ENCODE assay signal across 13 cellular contexts in genomic region chr1:13950637-13951036, GRCh38.
DNase-seq lines count a peak whose midpoint lies in the region; ATAC-seq and TF ChIP-seq lines count a peak whose summit lies in the region.
"Had no signal": no experiment of that assay in that cellular context is flagged by ENCODE, and none has a peak within 500 bp of the region (broad histone marks: within the 10 kb centered on the region; RNA-seq: fewer than 3 reads in every experiment).

No MANE protein-coding gene starts in this region.

- H3K4me2 ChIP-seq in Loucy (ENCODE audit: low read depth, low read length, poor library complexity, severe bottlenecking): no peak overlapping the region

- H2AFZ ChIP-seq in Loucy (ENCODE audit: low read length): no peak overlapping the region

- no peak overlapping the region for H3K9ac ChIP-seq in Loucy (ENCODE audit: low read depth, low read length, poor library complexity, severe bottlenecking)

- H3K4me3 ChIP-seq in cardiac muscle cell: no peak overlapping the region
- no peak overlapping the region for H3K4me3 ChIP-seq in Loucy (ENCODE audit: low read length, poor library complexity, severe bottlenecking)
- no peak overlapping the region for H3K4me3 ChIP-seq in esophagus squamous epithelium
- no peak overlapping the region for H3K4me3 ChIP-seq in retinal pigment epithelial cell (ENCODE audit: low read length)
- H3K4me3 ChIP-seq: lung, Peyer's patch had no signal

- intact Hi-C loops in left ventricle myocardium superior (cut with micrococcal nuclease): no loop called here
- intact Hi-C loops in esophagus squamous epithelium (cut with DNase I): no loop called here

- ATAC-seq in left ventricle myocardium superior: no peak
- ATAC-seq in HG03280 (IDR thresholded peaks at IDR 0.05; ENCODE audit: unreplicated experiment): no peak

- no peaks in the 10 kb centered on the region for H3K27me3 ChIP-seq in cardiac muscle cell
- no peaks in the 10 kb centered on the region for H3K27me3 ChIP-seq in Loucy (ENCODE audit: insufficient read depth, low read length, poor library complexity, severe bottlenecking)
- H3K27me3 ChIP-seq in esophagus squamous epithelium: peaks cover 0 to under 1% (median 0%) of the 10 kb centered on the region in 4 donors
- H3K27me3 ChIP-seq: Peyer's patch had no signal

- no peak for TF ChIP-seq POLR2A in esophagus squamous epithelium (IDR thresholded peaks at IDR 0.05)

- peak in 1 of 2 donors; percentile 6 for DNase-seq in cardiac muscle cell (ENCODE audit: low read depth in 1 of 2, low spot score in 1 of 2)
- DNase-seq in left ventricle myocardium superior: no peak
- DNase-seq in esophagus squamous epithelium (lab: John Stamatoyannopoulos, UW): no peak
- no peak for DNase-seq in retinal pigment epithelial cell (ENCODE audit: low read depth)
- DNase-seq in T-helper 2 cell: no peak
- no peak for DNase-seq in NCI-H2029 treated with DMSO at 0.1 percent for 48 hours (lab: John Stamatoyannopoulos, UW)
- DNase-seq: amniotic stem cell; NCI-H2029; Peyer's patch; stimulated activated naive B cell treated with anti-CD40 and anti-IgM and Interleukin-4, amounts not matched to agents 10 μg/mL and 1 μg/mL and 100 μg/mL, for 72 hours had no signal

- peak; percentile 32 for TF ChIP-seq CTCF in cardiac muscle cell (IDR thresholded peaks at IDR 0.05; ENCODE audit: low read depth, low read length)
- peak; percentile 54 for TF ChIP-seq CTCF in Loucy (conservative IDR thresholded peaks at IDR 0.05; ENCODE audit: low read length)
- TF ChIP-seq CTCF in esophagus squamous epithelium (IDR thresholded peaks at IDR 0.05): peak in 1 of 6 experiments; percentile 23
- TF ChIP-seq CTCF in retinal pigment epithelial cell (conservative IDR thresholded peaks at IDR 0.05; ENCODE audit: low read depth, low read length): peak; percentile 41

- H3K27ac ChIP-seq in cardiac muscle cell: no peak overlapping the region
- peak overlapping the region in 3 of 4 donors; percentile 50 to 80 (median 70) for H3K27ac ChIP-seq in esophagus squamous epithelium
- H3K27ac ChIP-seq: Peyer's patch had no signal

- no peaks in the 10 kb centered on the region for H3K36me3 ChIP-seq in cardiac muscle cell
- H3K36me3 ChIP-seq in Loucy (ENCODE audit: insufficient read depth, low read length): no peaks in the 10 kb centered on the region
- no peaks in the 10 kb centered on the region for H3K36me3 ChIP-seq in esophagus squamous epithelium
- H3K36me3 ChIP-seq: Peyer's patch had no signal

- 62 to 70% methylated on average over 3 to 7 of the region's 7 CpGs for WGBS in esophagus squamous epithelium, 2 donors

- H3K4me1 ChIP-seq in cardiac muscle cell (ENCODE audit: low read depth): no peaks in the 10 kb centered on the region
- no peaks in the 10 kb centered on the region for H3K4me1 ChIP-seq in Loucy (ENCODE audit: insufficient read depth, low read length, poor library complexity, severe bottlenecking)
- no peaks in the 10 kb centered on the region for H3K4me1 ChIP-seq in esophagus squamous epithelium
- H3K4me1 ChIP-seq: Peyer's patch had no signal

- H3K79me2 ChIP-seq in Loucy (ENCODE audit: insufficient read depth, low read length): no peaks in the 10 kb centered on the region

- no peaks in the 10 kb centered on the region for H3K9me2 ChIP-seq in Loucy (replicated peaks; ENCODE audit: low read depth, low read length)

- H3K9me3 ChIP-seq in cardiac muscle cell (ENCODE audit: low read depth) (no peaks in the 10 kb centered on the region), Loucy (ENCODE audit: insufficient read depth, low read depth, low read length) (no peaks in the 10 kb centered on the region), esophagus squamous epithelium (no peaks in the 10 kb centered on the region)
- H3K9me3 ChIP-seq: Peyer's patch had no signal

- H3F3A ChIP-seq in Loucy (ENCODE audit: low read depth): no peaks in the 10 kb centered on the region

- no peaks in the 10 kb centered on the region for H4K20me1 ChIP-seq in Loucy (ENCODE audit: insufficient read depth, low read length, poor library complexity, severe bottlenecking)
